1 cellular context compared by ENCODE assay signal in genomic region chr11:65786786-65787636, GRCh38.
TF ChIP-seq lines count a peak whose summit lies in the region.

TSS of gene OVOL1 (plus strand) at chr11:65787063. CDS start at chr11:65787374, 311 bp downstream.

TF ChIP-seq in GM12878, 131 proteins besides CTCF, POLR2A, EP300 and RAD21 (continued from another document):
- TF ChIP-seq IRF3 (IDR thresholded peaks at IDR 0.05) (no peak), RCOR1 (conservative IDR thresholded peaks at IDR 0.05; ENCODE audit: low read depth, low read length) (no peak), POLR2AphosphoS2 (IDR thresholded peaks at IDR 0.05; ENCODE audit: low read depth, low read length) (no peak), GATAD2B (conservative IDR thresholded peaks at IDR 0.05; ENCODE audit: low read depth) (0 out of 2 replicates have a peak, but pooled peaks have one; percentile 8), ZBED1 (IDR thresholded peaks at IDR 0.05; ENCODE audit: borderline replicate concordance) (no peak), REST (IDR thresholded peaks at IDR 0.05; ENCODE audit: low read depth, low read length) (no peak), PAX5 (IDR thresholded peaks at IDR 0.05; ENCODE audit: borderline replicate concordance, low read depth, low read length) (no peak), RBBP5 (conservative IDR thresholded peaks at IDR 0.05) (no peak), MLLT1 (IDR thresholded peaks at IDR 0.05) (no peak), JUND (IDR thresholded peaks at IDR 0.05; ENCODE audit: low read depth, low read length) (no peak), STAT3 (IDR thresholded peaks at IDR 0.05; ENCODE audit: low read depth, low read length) (no peak), TARDBP (IDR thresholded peaks at IDR 0.05; ENCODE audit: borderline replicate concordance) (no peak), SMARCA5 (IDR thresholded peaks at IDR 0.05) (no peak), TCF3 (IDR thresholded peaks at IDR 0.05; ENCODE audit: borderline replicate concordance, insufficient read depth, low read depth, low read length) (no peak), DPF2 (IDR thresholded peaks at IDR 0.05) (peak; percentile 29), BCLAF1 (IDR thresholded peaks at IDR 0.05) (no peak), HCFC1 (IDR thresholded peaks at IDR 0.05; ENCODE audit: low read length) (no peak), BACH1 (IDR thresholded peaks at IDR 0.05; ENCODE audit: borderline replicate concordance) (no peak), JUNB (IDR thresholded peaks at IDR 0.05) (no peak), SMC3 (IDR thresholded peaks at IDR 0.05; ENCODE audit: borderline replicate concordance, low read length) (no peak), NR2C2 (IDR thresholded peaks at IDR 0.05; ENCODE audit: borderline replicate concordance, control insufficient read depth, insufficient read length, low read depth) (no peak), WRNIP1 (IDR thresholded peaks at IDR 0.05; ENCODE audit: borderline replicate concordance, low read depth, low read length) (no peak), ZSCAN29 (IDR thresholded peaks at IDR 0.05) (no peak), SUZ12 (IDR thresholded peaks at IDR 0.05; ENCODE audit: unreplicated experiment) (peak; percentile 94), FOXM1 (IDR thresholded peaks at IDR 0.05; ENCODE audit: low read depth, low read length) (no peak), PML (IDR thresholded peaks at IDR 0.05; ENCODE audit: low read length) (no peak), PRDM15 (CRISPR knock-in tag; IDR thresholded peaks at IDR 0.05) (no peak), CBX3 (IDR thresholded peaks at IDR 0.05; ENCODE audit: borderline replicate concordance, low read depth) (no peak), CHD4 (IDR thresholded peaks at IDR 0.05) (no peak), CBFB (IDR thresholded peaks at IDR 0.05; ENCODE audit: low read depth) (no peak), ZNF207 (IDR thresholded peaks at IDR 0.05; ENCODE audit: borderline replicate concordance) (no peak), TCF7 (IDR thresholded peaks at IDR 0.05; ENCODE audit: borderline replicate concordance) (no peak), POU2F2 (IDR thresholded peaks at IDR 0.05; ENCODE audit: borderline replicate concordance, low read depth, low read length) (no peak), MYB (IDR thresholded peaks at IDR 0.05; ENCODE audit: borderline replicate concordance, low read depth, low read length) (no peak)
- TF ChIP-seq, protein P1, sequence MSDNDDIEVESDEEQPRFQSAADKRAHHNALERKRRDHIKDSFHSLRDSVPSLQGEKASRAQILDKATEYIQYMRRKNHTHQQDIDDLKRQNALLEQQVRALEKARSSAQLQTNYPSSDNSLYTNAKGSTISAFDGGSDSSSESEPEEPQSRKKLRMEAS (IDR thresholded peaks at IDR 0.05; ENCODE audit: low read depth, low read length) = no peak
- TF ChIP-seq, protein P2, sequence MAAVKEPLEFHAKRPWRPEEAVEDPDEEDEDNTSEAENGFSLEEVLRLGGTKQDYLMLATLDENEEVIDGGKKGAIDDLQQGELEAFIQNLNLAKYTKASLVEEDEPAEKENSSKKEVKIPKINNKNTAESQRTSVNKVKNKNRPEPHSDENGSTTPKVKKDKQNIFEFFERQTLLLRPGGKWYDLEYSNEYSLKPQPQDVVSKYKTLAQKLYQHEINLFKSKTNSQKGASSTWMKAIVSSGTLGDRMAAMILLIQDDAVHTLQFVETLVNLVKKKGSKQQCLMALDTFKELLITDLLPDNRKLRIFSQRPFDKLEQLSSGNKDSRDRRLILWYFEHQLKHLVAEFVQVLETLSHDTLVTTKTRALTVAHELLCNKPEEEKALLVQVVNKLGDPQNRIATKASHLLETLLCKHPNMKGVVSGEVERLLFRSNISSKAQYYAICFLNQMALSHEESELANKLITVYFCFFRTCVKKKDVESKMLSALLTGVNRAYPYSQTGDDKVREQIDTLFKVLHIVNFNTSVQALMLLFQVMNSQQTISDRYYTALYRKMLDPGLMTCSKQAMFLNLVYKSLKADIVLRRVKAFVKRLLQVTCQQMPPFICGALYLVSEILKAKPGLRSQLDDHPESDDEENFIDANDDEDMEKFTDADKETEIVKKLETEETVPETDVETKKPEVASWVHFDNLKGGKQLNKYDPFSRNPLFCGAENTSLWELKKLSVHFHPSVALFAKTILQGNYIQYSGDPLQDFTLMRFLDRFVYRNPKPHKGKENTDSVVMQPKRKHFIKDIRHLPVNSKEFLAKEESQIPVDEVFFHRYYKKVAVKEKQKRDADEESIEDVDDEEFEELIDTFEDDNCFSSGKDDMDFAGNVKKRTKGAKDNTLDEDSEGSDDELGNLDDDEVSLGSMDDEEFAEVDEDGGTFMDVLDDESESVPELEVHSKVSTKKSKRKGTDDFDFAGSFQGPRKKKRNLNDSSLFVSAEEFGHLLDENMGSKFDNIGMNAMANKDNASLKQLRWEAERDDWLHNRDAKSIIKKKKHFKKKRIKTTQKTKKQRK (IDR thresholded peaks at IDR 0.05; ENCODE audit: low read depth, low read length) = no peak
- TF ChIP-seq, protein P3, sequence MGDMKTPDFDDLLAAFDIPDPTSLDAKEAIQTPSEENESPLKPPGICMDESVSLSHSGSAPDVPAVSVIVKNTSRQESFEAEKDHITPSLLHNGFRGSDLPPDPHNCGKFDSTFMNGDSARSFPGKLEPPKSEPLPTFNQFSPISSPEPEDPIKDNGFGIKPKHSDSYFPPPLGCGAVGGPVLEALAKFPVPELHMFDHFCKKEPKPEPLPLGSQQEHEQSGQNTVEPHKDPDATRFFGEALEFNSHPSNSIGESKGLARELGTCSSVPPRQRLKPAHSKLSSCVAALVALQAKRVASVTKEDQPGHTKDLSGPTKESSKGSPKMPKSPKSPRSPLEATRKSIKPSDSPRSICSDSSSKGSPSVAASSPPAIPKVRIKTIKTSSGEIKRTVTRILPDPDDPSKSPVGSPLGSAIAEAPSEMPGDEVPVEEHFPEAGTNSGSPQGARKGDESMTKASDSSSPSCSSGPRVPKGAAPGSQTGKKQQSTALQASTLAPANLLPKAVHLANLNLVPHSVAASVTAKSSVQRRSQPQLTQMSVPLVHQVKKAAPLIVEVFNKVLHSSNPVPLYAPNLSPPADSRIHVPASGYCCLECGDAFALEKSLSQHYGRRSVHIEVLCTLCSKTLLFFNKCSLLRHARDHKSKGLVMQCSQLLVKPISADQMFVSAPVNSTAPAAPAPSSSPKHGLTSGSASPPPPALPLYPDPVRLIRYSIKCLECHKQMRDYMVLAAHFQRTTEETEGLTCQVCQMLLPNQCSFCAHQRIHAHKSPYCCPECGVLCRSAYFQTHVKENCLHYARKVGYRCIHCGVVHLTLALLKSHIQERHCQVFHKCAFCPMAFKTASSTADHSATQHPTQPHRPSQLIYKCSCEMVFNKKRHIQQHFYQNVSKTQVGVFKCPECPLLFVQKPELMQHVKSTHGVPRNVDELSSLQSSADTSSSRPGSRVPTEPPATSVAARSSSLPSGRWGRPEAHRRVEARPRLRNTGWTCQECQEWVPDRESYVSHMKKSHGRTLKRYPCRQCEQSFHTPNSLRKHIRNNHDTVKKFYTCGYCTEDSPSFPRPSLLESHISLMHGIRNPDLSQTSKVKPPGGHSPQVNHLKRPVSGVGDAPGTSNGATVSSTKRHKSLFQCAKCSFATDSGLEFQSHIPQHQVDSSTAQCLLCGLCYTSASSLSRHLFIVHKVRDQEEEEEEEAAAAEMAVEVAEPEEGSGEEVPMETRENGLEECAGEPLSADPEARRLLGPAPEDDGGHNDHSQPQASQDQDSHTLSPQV (IDR thresholded peaks at IDR 0.05) = no peak
